Comparison of ENCODE assay signal across 8 cellular contexts in genomic region chr14:80942158-80942738, GRCh38. TPM values are rescaled to one million over a fixed set of nuclear protein-coding genes. Genes with fewer than 3 reads are reported as not detected.
DNase-seq lines count a peak whose midpoint lies in the region; ATAC-seq, FAIRE-seq and TF ChIP-seq lines count a peak whose summit lies in the region.

No MANE protein-coding gene starts in this region.

- H3K27ac ChIP-seq in A549 = peak overlapping the region; percentile 68 to 82
- no peak overlapping the region for H3K27ac ChIP-seq in iPS-18a (ENCODE audit: low read length)
- peak overlapping the region; percentile 41 to 67 for H3K27ac ChIP-seq in tibial artery

- H3K9me3 Mint-ChIP-seq in activated T-helper 17 cell treated with anti-CD3 and anti-CD28 coated beads, Interleukin-2, amount 50 U/mL, for 72 hours = peaks cover 4% of the 10 kb centered on the region

- peaks cover 10% of the 10 kb centered on the region; the same call in 1 of the 3 replicates for H3K4me1 ChIP-seq in A549
- H3K4me1 ChIP-seq in iPS-18a (ENCODE audit: control insufficient read depth, low read depth, low read length) = no peaks in the 10 kb centered on the region
- H3K4me1 ChIP-seq in tibial artery = peaks cover 0 to 12% (median 6%) of the 10 kb centered on the region in 4 donors

- intact Hi-C loops in tibial artery (cut with DNase I; ENCODE audit: low total_unique reads) = no loop called here

- ATAC-seq in A549 (0 out of 6 replicates have a peak, but pooled peaks of 1 of the 2 experiments have one; percentile 2), GM18868 (IDR thresholded peaks at IDR 0.05; ENCODE audit: unreplicated experiment) (peak; percentile 23), HG03378 (IDR thresholded peaks at IDR 0.05; ENCODE audit: unreplicated experiment) (peak; percentile 15)
- peak; percentile 46 for ATAC-seq in activated T-helper 17 cell treated with anti-CD3 and anti-CD28 coated beads, Interleukin-2, amount 50 U/mL, for 72 hours (replicated peaks)

- POLR2A ChIA-PET in A549 (lab: Yijun Ruan, JAX) = interaction anchor here (0.6 to 1.6 kb wide), 4 partner anchors 9 to 278 kb away, joined by 3 to 5 read pairs (median 4); partner anchors contain the start of gene GTF2A1

- peak overlapping the region; percentile 30 for H3K9ac ChIP-seq in iPS-18a (ENCODE audit: low read length)

- no peaks in the 10 kb centered on the region for H3K9me3 ChIP-seq in A549
- no peaks in the 10 kb centered on the region for H3K9me3 ChIP-seq in iPS-18a (ENCODE audit: control insufficient read depth, low read depth, low read length)
- no peaks in the 10 kb centered on the region for H3K9me3 ChIP-seq in tibial artery

- DNase-seq in A549 (ENCODE audit: low read depth in 1 of 2, low spot score in 1 of 2) = no peak
- DNase-seq in tibial artery = no peak
- DNase-seq in AG20443 (ENCODE audit: low spot score) = no peak
- DNase-seq in activated CD4-positive, CD25-positive, alpha-beta regulatory T cell (lab: John Stamatoyannopoulos, UW) = no peak

- peak overlapping the region; percentile 95 for H3K27ac Mint-ChIP-seq in activated T-helper 17 cell treated with anti-CD3 and anti-CD28 coated beads, Interleukin-2, amount 50 U/mL, for 72 hours

- CTCF ChIA-PET in A549 (lab: Yijun Ruan, JAX) = interaction anchor here (1.1 to 1.6 kb wide), 5 partner anchors 8 to 250 kb away, joined by 3 to 5 read pairs (median 3); no protein-coding TSS in a partner anchor

- H3K4me3 ChIP-seq in A549 = peak overlapping the region; percentile 35
- peak overlapping the region; percentile 83 for H3K4me3 ChIP-seq in iPS-18a (ENCODE audit: low read length)
- peak overlapping the region; percentile 73 to 89 for H3K4me3 ChIP-seq in tibial artery

- peak overlapping the region; percentile 76 for H3K4me2 ChIP-seq in A549

- TF ChIP-seq EP300 in A549 (IDR thresholded peaks at IDR 0.05) = no peak

- WGBS in A549 (ENCODE audit: missing lambda C conversion rate) = 25% methylated on average over 5 of the region's 5 CpGs

- H3K27me3 ChIP-seq in iPS-18a (ENCODE audit: control insufficient read depth, insufficient read depth, low read length) = no peaks in the 10 kb centered on the region
- H3K27me3 ChIP-seq in tibial artery = peaks cover 0 to 19% of the 10 kb centered on the region in 2 donors

- peak overlapping the region; percentile 90 for H3K4me3 Mint-ChIP-seq in activated T-helper 17 cell treated with anti-CD3 and anti-CD28 coated beads, Interleukin-2, amount 50 U/mL, for 72 hours

- H3K36me3 Mint-ChIP-seq in activated T-helper 17 cell treated with anti-CD3 and anti-CD28 coated beads, Interleukin-2, amount 50 U/mL, for 72 hours (ENCODE audit: low read depth) = peaks cover 5% of the 10 kb centered on the region

- no peak for TF ChIP-seq POLR2A in A549 (IDR thresholded peaks at IDR 0.05; ENCODE audit: low read length)

- FAIRE-seq in A549 (lab: Jason Lieb, UNC) = no peak

- TF ChIP-seq CTCF in A549 (IDR thresholded peaks at IDR 0.05) (no peak), tibial artery (IDR thresholded peaks at IDR 0.05) (no peak)

- no peaks in the 10 kb centered on the region for H3K27me3 Mint-ChIP-seq in activated T-helper 17 cell treated with anti-CD3 and anti-CD28 coated beads, Interleukin-2, amount 50 U/mL, for 72 hours

- no peak for TF ChIP-seq RAD21 in A549 (conservative IDR thresholded peaks at IDR 0.05 in 1 of 2, IDR thresholded peaks at IDR 0.05 in 1 of 2)

- H3K4me1 Mint-ChIP-seq in activated T-helper 17 cell treated with anti-CD3 and anti-CD28 coated beads, Interleukin-2, amount 50 U/mL, for 72 hours = peaks cover 16% of the 10 kb centered on the region

- H3K36me3 ChIP-seq in iPS-18a (ENCODE audit: control insufficient read depth, low read depth, low read length) (no peaks in the 10 kb centered on the region), tibial artery (no peaks in the 10 kb centered on the region)

TF ChIP-seq in A549, 52 proteins besides CTCF, POLR2A, EP300 and RAD21:
- TF ChIP-seq USF2 (IDR thresholded peaks at IDR 0.05) (no peak), NFE2L2 (conservative IDR thresholded peaks at IDR 0.05; ENCODE audit: low read length) (no peak), CHD2 (IDR thresholded peaks at IDR 0.05; ENCODE audit: low read length, partially characterized antibody) (no peak), JUNB (IDR thresholded peaks at IDR 0.05) (no peak), RCOR1 (IDR thresholded peaks at IDR 0.05; ENCODE audit: low read depth, low read length) (no peak), EHMT2 (IDR thresholded peaks at IDR 0.05; ENCODE audit: low read depth) (no peak), TP53 (CRISPR knock-in tag; IDR thresholded peaks at IDR 0.05) (no peak), CEBPB (IDR thresholded peaks at IDR 0.05) (no peak), ZFP36 (IDR thresholded peaks at IDR 0.05; ENCODE audit: borderline replicate concordance, partially characterized antibody) (no peak), E2F6 (IDR thresholded peaks at IDR 0.05; ENCODE audit: borderline replicate concordance, low read depth) (no peak), BHLHE40 (IDR thresholded peaks at IDR 0.05; ENCODE audit: low read depth, low read length) (no peak), PHF8 (IDR thresholded peaks at IDR 0.05; ENCODE audit: borderline replicate concordance, low read depth) (no peak)
TF ChIP-seq in A549: peak in this region for 0.

RNA-seq across cellular contexts. Expression of gene CEP128, which starts 0.7 kb away (rescaled TPM):
- 5.7 and 7.0 TPM in 2 replicates for polyA plus RNA-seq in A549 (2011; rRNA removed)
- 2.2 and 2.5 TPM in 2 replicates for polyA plus RNA-seq in A549 (2012; cell fraction: cytosol; rRNA removed)
- 1.6 and 3.0 TPM in 2 replicates for polyA plus RNA-seq in A549 (2012; cell fraction: nucleus; rRNA removed)
- 5.6 to 5.8 TPM (median 5.8 TPM) in 3 replicates for polyA plus RNA-seq in A549 (2017; fragmentation: RNase III; extraction: RNeasy Plus Mini Kit Qiagen cat#74134 plus additional on column Dnase treatment)
- polyA minus RNA-seq in A549 (2011; rRNA and poly(A)+ RNA removed) = 26.2 and 35.3 TPM in 2 replicates
- 10 to 100 TPM; 23.4 to 34.6 TPM for total RNA-seq in activated T-helper 17 cell treated with anti-CD3 and anti-CD28 coated beads, Interleukin-2, amount 50 U/mL, for 72 hours

RNA-seq across cellular contexts. Expression of gene TSHR, which starts 13.2 kb away (rescaled TPM):
- polyA plus RNA-seq in A549 (2011; rRNA removed) (not detected in 2 replicates), A549 (2017; fragmentation: RNase III; extraction: RNeasy Plus Mini Kit Qiagen cat#74134 plus additional on column Dnase treatment) (not detected in 3 replicates)
- polyA plus RNA-seq in A549 (2012; cell fraction: cytosol; rRNA removed) = not detected in 2 replicates
- not detected in 2 replicates for polyA plus RNA-seq in A549 (2012; cell fraction: nucleus; rRNA removed)
- not detected in 2 replicates for polyA minus RNA-seq in A549 (2011; rRNA and poly(A)+ RNA removed)
- under 1 TPM in 1 of 2 donors, not detected in 1; 0.50 TPM for total RNA-seq in activated T-helper 17 cell treated with anti-CD3 and anti-CD28 coated beads, Interleukin-2, amount 50 U/mL, for 72 hours
